Comparison of ENCODE assay signal across 23 cellular contexts in genomic region chr4:120673696-120674095, GRCh38.
"Had no signal": no experiment of that assay in that cellular context is flagged by ENCODE, and none has a peak within 500 bp of the region (broad histone marks: within the 10 kb centered on the region; RNA-seq: fewer than 3 reads in every experiment).

No MANE protein-coding gene starts in this region.

- H3K4me1 ChIP-seq: psoas muscle, right lobe of liver, spleen, testis, tibial nerve had no signal

- H3K27ac Mint-ChIP-seq: dendritic cell treated with granulocyte-macrophage colony-stimulating factor and Interleukin-4, amounts not matched to agents 40 ng/mL and 50 ng/mL, for 4 days; effector memory CD8-positive, alpha-beta T cell; naive thymus-derived CD4-positive, alpha-beta T cell; stimulated activated naive B cell treated with anti-CD40 and anti-IgM and Interleukin-4, amounts not matched to agents 10 μg/mL and 1 μg/mL and 100 μg/mL, for 72 hours; stimulated activated naive CD8-positive, alpha-beta T cell treated with anti-CD3 and anti-CD28 coated beads, Interleukin-15, amount 100 ng/mL, for 72 hours had no signal

- H3K27ac ChIP-seq: heart left ventricle, neutrophil, psoas muscle, right lobe of liver, spleen, testis, tibial nerve had no signal

- H3K4me3 Mint-ChIP-seq: dendritic cell treated with granulocyte-macrophage colony-stimulating factor and Interleukin-4, amounts not matched to agents 40 ng/mL and 50 ng/mL, for 4 days; effector memory CD8-positive, alpha-beta T cell; naive thymus-derived CD4-positive, alpha-beta T cell; stimulated activated naive B cell treated with anti-CD40 and anti-IgM and Interleukin-4, amounts not matched to agents 10 μg/mL and 1 μg/mL and 100 μg/mL, for 72 hours; stimulated activated naive CD8-positive, alpha-beta T cell treated with anti-CD3 and anti-CD28 coated beads, Interleukin-15, amount 100 ng/mL, for 72 hours had no signal

- H3K36me3 ChIP-seq: heart left ventricle, neutrophil, right lobe of liver, spleen had no signal

- H3K27me3 ChIP-seq: heart left ventricle, neutrophil, right lobe of liver, spleen, testis, tibial nerve had no signal

- DNase-seq: effector memory CD8-positive, alpha-beta T cell; erythroblast; foreskin melanocyte; hippocampal formation; left colon; left ventricle myocardium superior; mesenchymal stem cell; naive thymus-derived CD4-positive, alpha-beta T cell; psoas muscle; retina; right lobe of liver; spleen; stimulated activated CD4-positive, alpha-beta T cell treated with anti-CD3 and anti-CD28 coated beads, Interleukin-15, amount 100 ng/mL, for 24 hours; stimulated activated CD4-positive, alpha-beta T cell treated with anti-CD3 and anti-CD28 coated beads, Interleukin-1b, Interleukin-23, amount 100 ng/mL, for 48 hours; stimulated activated CD4-positive, alpha-beta T cell treated with anti-CD3 and anti-CD28 coated beads, Interleukin-4, amount 100 ng/mL, for 4 hours; stimulated activated naive B cell treated with anti-CD40 and anti-IgM and Interleukin-4, amounts not matched to agents 10 μg/mL and 1 μg/mL and 100 μg/mL, for 72 hours; stimulated activated naive CD8-positive, alpha-beta T cell treated with anti-CD3 and anti-CD28 coated beads, Interleukin-15, amount 100 ng/mL, for 72 hours; testis had no signal

- H3K36me3 Mint-ChIP-seq: stimulated activated naive B cell treated with anti-CD40 and anti-IgM and Interleukin-4, amounts not matched to agents 10 μg/mL and 1 μg/mL and 100 μg/mL, for 72 hours had no signal

- H3K27me3 Mint-ChIP-seq: dendritic cell treated with granulocyte-macrophage colony-stimulating factor and Interleukin-4, amounts not matched to agents 40 ng/mL and 50 ng/mL, for 4 days; stimulated activated naive B cell treated with anti-CD40 and anti-IgM and Interleukin-4, amounts not matched to agents 10 μg/mL and 1 μg/mL and 100 μg/mL, for 72 hours; stimulated activated naive CD8-positive, alpha-beta T cell treated with anti-CD3 and anti-CD28 coated beads, Interleukin-15, amount 100 ng/mL, for 72 hours had no signal

- H3K4me1 Mint-ChIP-seq: naive thymus-derived CD4-positive, alpha-beta T cell; stimulated activated naive B cell treated with anti-CD40 and anti-IgM and Interleukin-4, amounts not matched to agents 10 μg/mL and 1 μg/mL and 100 μg/mL, for 72 hours; stimulated activated naive CD8-positive, alpha-beta T cell treated with anti-CD3 and anti-CD28 coated beads, Interleukin-15, amount 100 ng/mL, for 72 hours had no signal

- H3K4me3 ChIP-seq: heart left ventricle, lung, psoas muscle, right lobe of liver, spleen, testis, tibial nerve had no signal

- ATAC-seq: effector memory CD8-positive, alpha-beta T cell; heart left ventricle; left colon; left ventricle myocardium superior; naive thymus-derived CD4-positive, alpha-beta T cell; psoas muscle; stimulated activated naive CD8-positive, alpha-beta T cell treated with anti-CD3 and anti-CD28 coated beads, Interleukin-15, amount 100 ng/mL, for 72 hours had no signal

- H3K9me3 ChIP-seq: neutrophil, right lobe of liver, testis had no signal
